ENCODE assay signal across 11 cellular contexts in genomic region chr12:77681726-77682125, GRCh38.
"Had no signal": no experiment of that assay in that cellular context is flagged by ENCODE, and none has a peak within 500 bp of the region (broad histone marks: within the 10 kb centered on the region; RNA-seq: fewer than 3 reads in every experiment).

No MANE protein-coding gene starts in this region.

- H3K9ac ChIP-seq: GM23248 had no signal

- H3K9me3 ChIP-seq: HAP-1 had no signal

- H3K4me1 ChIP-seq: HAP-1 had no signal

- H2AFZ ChIP-seq: GM23248, GM23338 had no signal

- DNase-seq: GM23248, GOT3, H7, H9, HCEC 1CT, HFFc6 had no signal

- FAIRE-seq: H1, H54 had no signal

- H3K36me3 ChIP-seq: HAP-1 had no signal

- ATAC-seq: GM23338, HCT116 had no signal

- H3K27ac ChIP-seq: GM23248 had no signal

- H3K4me3 ChIP-seq: GM23248, GM23338, HAP-1 had no signal

- H3K4me2 ChIP-seq: GM23338 had no signal
